Comparison of ENCODE assay signal across 8 cellular contexts in the genomic region with DNA sequence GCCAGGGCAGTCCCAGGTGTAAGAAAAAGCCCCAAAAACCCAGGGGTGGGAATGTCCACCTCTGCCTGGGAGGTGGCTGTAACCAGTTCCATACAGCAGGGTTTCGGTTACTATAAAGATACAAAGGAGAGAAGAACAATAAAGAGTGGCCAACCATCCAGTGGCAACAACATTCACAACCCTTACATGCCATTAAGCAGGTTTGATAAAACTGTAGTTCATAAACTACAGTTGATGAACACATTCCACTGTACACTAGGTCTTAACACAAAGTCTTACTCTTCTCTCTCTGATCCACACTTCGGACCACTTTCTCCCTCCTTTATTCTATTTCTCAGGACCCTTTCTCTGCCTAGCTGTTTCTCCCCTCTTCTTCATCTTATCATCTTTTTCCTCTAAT.
"Had no signal": no experiment of that assay in that cellular context is flagged by ENCODE, and none has a peak within 500 bp of the region (broad histone marks: within the 10 kb centered on the region; RNA-seq: fewer than 3 reads in every experiment).

No MANE protein-coding gene starts in this region.

- DNase-seq: GDM1, GF-D8 had no signal

- H3K4me3 ChIP-seq: GM12878 had no signal

- FAIRE-seq: G401.6, GM12878, GM12891, GM12892, GM18507, GM19239 had no signal
